Comparison of ENCODE assay signal across 7 cellular contexts in genomic region chr4:6199344-6199921, GRCh38. TPM values are rescaled to one million over a fixed set of nuclear protein-coding genes. Genes with fewer than 3 reads are reported as not detected.
A peak's percentile ranks its signal among the peaks of the same experiment; 100 is the strongest.
DNase-seq lines count a peak whose midpoint lies in the region; ATAC-seq and TF ChIP-seq lines count a peak whose summit lies in the region.

No MANE protein-coding gene starts in this region.

- H3K4me3 Mint-ChIP-seq in T-helper 1 cell treated with Interleukin-12 subunit alpha and Interleukin-12 subunit beta and Interleukin-4 antibody, amounts not matched to agents 30 μg/mL and 1 μg/mL, for 36 hours, result peak overlapping the region; percentile 91

- H3K79me2 ChIP-seq in smooth muscle cell (ENCODE audit: low read depth), result no peaks in the 10 kb centered on the region

- peaks cover 38% of the 10 kb centered on the region for H3K4me1 Mint-ChIP-seq in T-helper 1 cell treated with Interleukin-12 subunit alpha and Interleukin-12 subunit beta and Interleukin-4 antibody, amounts not matched to agents 30 μg/mL and 1 μg/mL, for 36 hours (ENCODE audit: low read depth)

- 2% methylated on average over 42 of the region's 60 CpGs for WGBS in smooth muscle cell (ENCODE audit: low lambda C conversion rate)

- H3K36me3 ChIP-seq in effector memory CD4-positive, alpha-beta T cell (ENCODE audit: control insufficient read depth, insufficient read depth, low read length), result no peaks in the 10 kb centered on the region
- H3K36me3 ChIP-seq in smooth muscle cell (ENCODE audit: low read depth), result no peaks in the 10 kb centered on the region

- H3K27me3 ChIP-seq in effector memory CD4-positive, alpha-beta T cell (replicated peaks; ENCODE audit: control insufficient read depth, insufficient read depth, low read length, poor library complexity, severe bottlenecking), result no peaks in the 10 kb centered on the region
- H3K27me3 ChIP-seq in smooth muscle cell (ENCODE audit: low read depth), result peaks cover 62% of the 10 kb centered on the region

- peaks cover 9% of the 10 kb centered on the region for H3K9me3 Mint-ChIP-seq in T-helper 1 cell treated with Interleukin-12 subunit alpha and Interleukin-12 subunit beta and Interleukin-4 antibody, amounts not matched to agents 30 μg/mL and 1 μg/mL, for 36 hours

- peaks cover 16% of the 10 kb centered on the region for H3K36me3 Mint-ChIP-seq in T-helper 1 cell treated with Interleukin-12 subunit alpha and Interleukin-12 subunit beta and Interleukin-4 antibody, amounts not matched to agents 30 μg/mL and 1 μg/mL, for 36 hours (ENCODE audit: low read depth)

- H3K27me3 Mint-ChIP-seq in T-helper 1 cell treated with Interleukin-12 subunit alpha and Interleukin-12 subunit beta and Interleukin-4 antibody, amounts not matched to agents 30 μg/mL and 1 μg/mL, for 36 hours (ENCODE audit: low read depth), result peaks cover 27% of the 10 kb centered on the region

- TF ChIP-seq CTCF in GM12865 (IDR thresholded peaks at IDR 0.05; ENCODE audit: insufficient read depth, low read depth, low read length, missing control alignments) (no peak), smooth muscle cell (IDR thresholded peaks at IDR 0.05; ENCODE audit: borderline replicate concordance, insufficient read depth, poor library complexity, severe bottlenecking) (no peak)

- peak; percentile 59 for DNase-seq in GM12865 (ENCODE audit: low read depth)
- DNase-seq in effector memory CD4-positive, alpha-beta T cell, result peak in 2 of 3 donors; percentile 32 to 41
- no peak for DNase-seq in smooth muscle cell (lab: John Stamatoyannopoulos, UW; ENCODE audit: unreplicated experiment)
- DNase-seq in NCI-H1694 (lab: John Stamatoyannopoulos, UW), result no peak
- DNase-seq in DMS153 (lab: John Stamatoyannopoulos, UW), result no peak

- peak overlapping the region; percentile 100 for H3K4me2 ChIP-seq in smooth muscle cell

- H3K4me3 ChIP-seq in GM12865 (ENCODE audit: low read depth, low read length), result peak overlapping the region; percentile 70
- peak overlapping the region; percentile 64 for H3K4me3 ChIP-seq in effector memory CD4-positive, alpha-beta T cell (ENCODE audit: insufficient read depth, low read depth, low read length, poor library complexity, severe bottlenecking)
- peak overlapping the region; percentile 65 for H3K4me3 ChIP-seq in smooth muscle cell

- H3K9me3 ChIP-seq in effector memory CD4-positive, alpha-beta T cell (ENCODE audit: control insufficient read depth, low read length), result no peaks in the 10 kb centered on the region
- no peaks in the 10 kb centered on the region for H3K9me3 ChIP-seq in smooth muscle cell (replicated peaks; ENCODE audit: low read depth)

- H3K27ac Mint-ChIP-seq in T-helper 1 cell treated with Interleukin-12 subunit alpha and Interleukin-12 subunit beta and Interleukin-4 antibody, amounts not matched to agents 30 μg/mL and 1 μg/mL, for 36 hours, result peak overlapping the region; percentile 93

- no peak overlapping the region for H3K9ac ChIP-seq in smooth muscle cell (ENCODE audit: low read depth)

- ATAC-seq in GM21515 (IDR thresholded peaks at IDR 0.05; ENCODE audit: unreplicated experiment), result no peak

- H4K20me1 ChIP-seq in smooth muscle cell (ENCODE audit: low read depth), result no peaks in the 10 kb centered on the region

- no peaks in the 10 kb centered on the region for H3F3A ChIP-seq in smooth muscle cell (ENCODE audit: low read depth)

- no peak overlapping the region for H3K27ac ChIP-seq in effector memory CD4-positive, alpha-beta T cell (ENCODE audit: insufficient read depth, low read length, poor library complexity, severe bottlenecking)
- no peak overlapping the region for H3K27ac ChIP-seq in smooth muscle cell (ENCODE audit: low read depth)

- no peak overlapping the region for H2AFZ ChIP-seq in smooth muscle cell (ENCODE audit: low read depth)

- H3K4me1 ChIP-seq in effector memory CD4-positive, alpha-beta T cell (ENCODE audit: control insufficient read depth, insufficient read depth, low read length, poor library complexity, severe bottlenecking), result peaks cover 14% of the 10 kb centered on the region
- no peaks in the 10 kb centered on the region for H3K4me1 ChIP-seq in smooth muscle cell (ENCODE audit: low read depth)

RNA-seq across cellular contexts. Expression of gene JAKMIP1, which starts 0.9 kb away (rescaled TPM):
- 0.45 TPM in 1 of 2 replicates, not detected in the other for total RNA-seq in smooth muscle cell
- polyA plus RNA-seq in smooth muscle cell, result 0.07 and 0.64 TPM in 2 replicates

Comparison
In these comparisons a context has a peak if more than half of its experiments do, and no peak if none do; other contexts are left out.
1. DNase-seq: peak in GM12865 (single experiment) and effector memory CD4-positive, alpha-beta T cell (2 of 3); none in smooth muscle cell (single experiment), NCI-H1694 (single experiment) and DMS153 (single experiment).
2. Peak in every context shown above with its lines, with median percentiles within 50 percentile points of each other: H3K4me3 ChIP-seq.